9 cellular contexts compared by ENCODE assay signal in the genomic region with DNA sequence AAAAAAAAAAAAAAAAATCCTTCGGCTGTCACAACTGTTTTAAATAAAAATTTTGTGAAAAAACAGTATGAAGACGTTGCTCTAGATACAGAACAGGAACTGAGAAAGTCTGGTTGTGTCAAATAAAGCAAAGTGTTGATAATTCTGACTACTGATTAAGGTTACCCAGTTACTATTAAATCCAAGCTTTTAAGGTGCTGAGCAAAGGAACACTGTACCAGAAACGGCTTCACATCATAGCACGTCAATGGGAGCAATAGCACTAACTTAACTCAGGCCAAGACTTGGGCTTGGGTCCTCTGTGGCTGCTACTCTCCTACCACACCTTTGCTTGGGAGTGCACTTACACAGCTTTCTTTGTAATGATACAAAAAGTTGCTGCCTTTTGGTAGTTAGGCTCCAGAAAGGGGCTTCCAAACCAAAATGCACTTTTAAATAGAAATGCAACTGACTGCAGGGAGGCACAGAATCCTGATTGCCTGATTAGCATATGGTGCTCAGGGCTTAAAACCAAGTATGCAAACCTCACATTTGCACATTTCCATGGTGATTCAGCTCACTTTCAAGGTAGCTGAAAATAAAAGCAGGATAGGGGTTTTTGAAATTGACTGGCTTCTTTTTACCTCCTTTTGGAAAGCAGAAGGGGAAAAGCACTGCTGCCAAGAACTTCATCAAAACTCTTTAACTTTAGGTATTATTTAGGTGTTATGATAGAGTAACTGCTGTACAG. TPM values are rescaled to one million over a fixed set of nuclear protein-coding genes. Genes with fewer than 3 reads are reported as not detected.
A peak's percentile ranks its signal among the peaks of the same experiment; 100 is the strongest.
DNase-seq lines count a peak whose midpoint lies in the region; ATAC-seq, FAIRE-seq and TF ChIP-seq lines count a peak whose summit lies in the region.
"Had no signal": no experiment of that assay in that cellular context is flagged by ENCODE, and none has a peak within 500 bp of the region (broad histone marks: within the 10 kb centered on the region; RNA-seq: fewer than 3 reads in every experiment).

No MANE protein-coding gene starts in this region.

- intact Hi-C loops in PC-9 (cut with micrococcal nuclease; ENCODE audit: unreplicated experiment), result no loop called here
- intact Hi-C loops in endothelial cell of umbilical vein (cut with micrococcal nuclease), result no loop called here

- peaks cover 94% of the 10 kb centered on the region for H3K79me2 ChIP-seq in PC-9 (ENCODE audit: low read depth)
- peaks cover 60% of the 10 kb centered on the region for H3K79me2 ChIP-seq in endothelial cell of umbilical vein (ENCODE audit: control insufficient read depth, insufficient read depth, low read length)

- no peak for FAIRE-seq in endothelial cell of umbilical vein (lab: Jason Lieb, UNC)

- dilution Hi-C loops in endothelial cell of umbilical vein (cut with MboI; ENCODE audit: extremely low pct_ligation_motif_present, low sequenced_read_pairs), result loop anchor here (10.0 kb wide), 1 partner anchor 92 kb away; no protein-coding TSS in a partner anchor

- DNase-seq in GM06990 (ENCODE audit: extremely low read depth, insufficient read length) (no peak), PC-9 (no peak), endothelial cell of umbilical vein (ENCODE audit: low read depth, low spot score) (no peak), mucosa of gallbladder (ENCODE audit: low spot score) (no peak), cerebellar nuclear complex (lab: John Stamatoyannopoulos, UW) (no peak)

- H3K27ac ChIP-seq in PC-9 (peak overlapping the region; percentile 93), endothelial cell of umbilical vein (ENCODE audit: insufficient read depth, low read depth, low read length) (no peak overlapping the region), rectal smooth muscle tissue (ENCODE audit: low read depth, low read length) (peak overlapping the region; percentile 43)

- BruUV-seq in PC-9 (replicated peaks; lab: Mats Ljungman, UMichigan) (no TSS peak), endothelial cell of umbilical vein (replicated peaks; lab: Mats Ljungman, UMichigan) (no TSS peak)

- peaks cover 97% of the 10 kb centered on the region for H3F3A ChIP-seq in PC-9 (ENCODE audit: insufficient read depth, low read depth)

- ATAC-seq in HG03045 (IDR thresholded peaks at IDR 0.05; ENCODE audit: unreplicated experiment), result no peak
- no peak for ATAC-seq in HG03108 (IDR thresholded peaks at IDR 0.05; ENCODE audit: unreplicated experiment)

- H3K36me3 ChIP-seq in GM06990 (ENCODE audit: control insufficient read depth, insufficient read depth, low read length) (peaks cover 21% of the 10 kb centered on the region), PC-9 (ENCODE audit: low read depth) (peaks cover 56% of the 10 kb centered on the region), endothelial cell of umbilical vein (ENCODE audit: control insufficient read depth in 2 of 2, extremely low read depth in 1 of 2, insufficient read depth in 2 of 2, low read length in 2 of 2) (peaks cover 17 to 37% of the 10 kb centered on the region in 2 experiments), rectal smooth muscle tissue (ENCODE audit: control insufficient read depth, insufficient read depth, low read length) (peaks cover 30% of the 10 kb centered on the region)

- H2AFZ ChIP-seq in PC-9, result no peak overlapping the region
- no peak overlapping the region for H2AFZ ChIP-seq in endothelial cell of umbilical vein (ENCODE audit: low read depth, low read length)

- H3K4me2 ChIP-seq in PC-9 (peak overlapping the region; percentile 5; the same call in 1 of the 2 replicates), endothelial cell of umbilical vein (ENCODE audit: insufficient read depth, low read length) (no peak overlapping the region)

- H3K4me3 ChIP-seq in GM06990 (replicated peaks; ENCODE audit: low read depth, low read length), result peak overlapping the region; percentile 23; the same call in 1 of the 2 replicates
- H3K4me3 ChIP-seq in PC-9, result peak overlapping the region; percentile 17; the same call in 1 of the 2 replicates
- H3K4me3 ChIP-seq in endothelial cell of umbilical vein (replicated peaks in 1 of 3; ENCODE audit: insufficient read depth in 1 of 3, low read depth in 1 of 3, low read length in 3 of 3), result no peak overlapping the region
- H3K4me3 ChIP-seq in rectal smooth muscle tissue (ENCODE audit: low read length), result peak overlapping the region; percentile 45

- H3K9ac ChIP-seq in endothelial cell of umbilical vein (replicated peaks; ENCODE audit: extremely low read depth, insufficient read depth, low read length), result no peak overlapping the region
- H3K9ac ChIP-seq in rectal smooth muscle tissue (ENCODE audit: low read length), result no peak overlapping the region

- no peaks in the 10 kb centered on the region for H3K9me1 ChIP-seq in endothelial cell of umbilical vein (replicated peaks; ENCODE audit: control insufficient read depth, extremely low read depth, insufficient read depth, low read length)

- no peak for TF ChIP-seq CTCF in GM06990 (IDR thresholded peaks at IDR 0.05; ENCODE audit: insufficient read depth, low read length, poor library complexity, severe bottlenecking)
- no peak for TF ChIP-seq CTCF in PC-9 (conservative IDR thresholded peaks at IDR 0.05)
- no peak for TF ChIP-seq CTCF in endothelial cell of umbilical vein (IDR thresholded peaks at IDR 0.05; ENCODE audit: extremely low read depth in 1 of 2, insufficient read depth in 1 of 2, low read depth in 1 of 2, low read length in 2 of 2)

- no peaks in the 10 kb centered on the region for H3K9me2 ChIP-seq in PC-9 (ENCODE audit: insufficient read depth)

- no peaks in the 10 kb centered on the region for H3K9me3 ChIP-seq in PC-9 (ENCODE audit: insufficient read depth, low read depth)
- no peaks in the 10 kb centered on the region for H3K9me3 ChIP-seq in endothelial cell of umbilical vein (replicated peaks; ENCODE audit: control insufficient read depth, insufficient read depth, low read length)

- no peaks in the 10 kb centered on the region for H3K27me3 ChIP-seq in GM06990 (replicated peaks; ENCODE audit: control insufficient read depth, insufficient read depth, low read length)
- H3K27me3 ChIP-seq in PC-9 (ENCODE audit: insufficient read depth, low read depth), result no peaks in the 10 kb centered on the region
- H3K27me3 ChIP-seq in endothelial cell of umbilical vein (ENCODE audit: control insufficient read depth in 2 of 2, insufficient read depth in 2 of 2, low read length in 2 of 2), result no peaks in the 10 kb centered on the region
- no peaks in the 10 kb centered on the region for H3K27me3 ChIP-seq in rectal smooth muscle tissue (ENCODE audit: control insufficient read depth, insufficient read depth, low read length)

- peaks cover 77% of the 10 kb centered on the region for H3K4me1 ChIP-seq in PC-9 (replicated peaks; ENCODE audit: insufficient read depth)
- peaks cover 47% of the 10 kb centered on the region for H3K4me1 ChIP-seq in endothelial cell of umbilical vein (ENCODE audit: control insufficient read depth, extremely low read depth, insufficient read depth, low read length)
- H3K4me1 ChIP-seq in rectal smooth muscle tissue (ENCODE audit: control insufficient read depth, insufficient read depth, low read length), result peaks cover 34% of the 10 kb centered on the region

- POLR2A ChIA-PET in PC-9 (lab: Charles Lee; ENCODE audit: unreplicated experiment), result interaction anchor here (0.6 to 0.8 kb wide), 4 partner anchors 14 to 311 kb away, joined by 3 to 9 read pairs (median 6); no protein-coding TSS in a partner anchor
- POLR2A ChIA-PET in endothelial cell of umbilical vein (lab: Charles Lee), result interaction anchor here (1.0 to 1.7 kb wide), 5 partner anchors 12 to 48 kb away, joined by 3 to 4 read pairs (median 4); no protein-coding TSS in a partner anchor

- peak; percentile 55 for TF ChIP-seq POLR2A in endothelial cell of umbilical vein (IDR thresholded peaks at IDR 0.05; ENCODE audit: low read depth, low read length)

- CTCF ChIA-PET in PC-9 (lab: Charles Lee) (interaction anchor here (0.7 kb wide), 1 partner anchor 201 kb away, joined by 3 read pairs; no protein-coding TSS in a partner anchor), endothelial cell of umbilical vein (lab: Charles Lee) (interaction anchor here (10.3 to 13.4 kb wide), 2 partner anchors 11 to 47 kb away, joined by 147 to 184 read pairs; no protein-coding TSS in a partner anchor)

- H4K20me1 ChIP-seq in PC-9 (ENCODE audit: insufficient read depth) (peaks cover 58% of the 10 kb centered on the region), endothelial cell of umbilical vein (replicated peaks; ENCODE audit: control insufficient read depth, extremely low read depth, insufficient read depth, low read length) (peaks cover 34% of the 10 kb centered on the region)

RNA-seq across cellular contexts. Expression of a gene that starts 6.3 kb away (rescaled TPM):
- total RNA-seq in PC-9 (2021) (145 and 178 TPM in 2 replicates), endothelial cell of umbilical vein (186 and 212 TPM in 2 replicates), mucosa of gallbladder (231 TPM)
- polyA plus RNA-seq in endothelial cell of umbilical vein, result 63.9 and 87.3 TPM in 2 replicates
- 71.3 and 83.7 TPM in 2 replicates for polyA plus RNA-seq in endothelial cell of umbilical vein (2011; cell fraction: cytosol; rRNA removed)
- 334 and 381 TPM in 2 replicates for polyA plus RNA-seq in endothelial cell of umbilical vein (2011; cell fraction: nucleus; rRNA removed)
- 120 and 171 TPM in 2 replicates for polyA plus RNA-seq in endothelial cell of umbilical vein (2012)
- 129 and 158 TPM in 2 replicates for polyA minus RNA-seq in endothelial cell of umbilical vein
- 105 TPM for polyA minus RNA-seq in endothelial cell of umbilical vein (2011; cell fraction: cytosol; rRNA and poly(A)+ RNA removed)
- 263 and 290 TPM in 2 replicates for polyA minus RNA-seq in endothelial cell of umbilical vein (2011; cell fraction: nucleus; rRNA and poly(A)+ RNA removed)

RNA-seq across cellular contexts. Expression of a gene that starts 23.9 kb away (rescaled TPM):
- total RNA-seq in PC-9 (2021), result 67.9 and 76.7 TPM in 2 replicates
- 0.37 and 0.73 TPM in 2 replicates for total RNA-seq in endothelial cell of umbilical vein
- polyA plus RNA-seq in endothelial cell of umbilical vein, result 0.96 and 1.0 TPM in 2 replicates
- polyA plus RNA-seq in endothelial cell of umbilical vein (2011; cell fraction: cytosol; rRNA removed), result 0.67 and 0.75 TPM in 2 replicates
- polyA plus RNA-seq in endothelial cell of umbilical vein (2011; cell fraction: nucleus; rRNA removed), result 0.63 and 0.74 TPM in 2 replicates
- 3.0 and 3.6 TPM in 2 replicates for polyA plus RNA-seq in endothelial cell of umbilical vein (2012)
- 2.5 and 4.0 TPM in 2 replicates for polyA minus RNA-seq in endothelial cell of umbilical vein
- polyA minus RNA-seq in endothelial cell of umbilical vein (2011; cell fraction: cytosol; rRNA and poly(A)+ RNA removed), result 2.8 TPM
- 0.58 TPM in 1 of 2 replicates, not detected in the other for polyA minus RNA-seq in endothelial cell of umbilical vein (2011; cell fraction: nucleus; rRNA and poly(A)+ RNA removed)
- total RNA-seq in mucosa of gallbladder, result 17.2 TPM

RNA-seq across cellular contexts. Expression of a gene that starts 56.3 kb away (rescaled TPM):
- 229 and 263 TPM in 2 replicates for total RNA-seq in PC-9 (2021)
- total RNA-seq in endothelial cell of umbilical vein, result 155 and 162 TPM in 2 replicates
- 30.5 and 32.4 TPM in 2 replicates for polyA plus RNA-seq in endothelial cell of umbilical vein
- 111 and 131 TPM in 2 replicates for polyA plus RNA-seq in endothelial cell of umbilical vein (2011; cell fraction: cytosol; rRNA removed)
- 42.8 and 60.9 TPM in 2 replicates for polyA plus RNA-seq in endothelial cell of umbilical vein (2011; cell fraction: nucleus; rRNA removed)
- polyA plus RNA-seq in endothelial cell of umbilical vein (2012), result 83.2 and 112 TPM in 2 replicates
- 20.8 and 22.0 TPM in 2 replicates for polyA minus RNA-seq in endothelial cell of umbilical vein
- 45.0 TPM for polyA minus RNA-seq in endothelial cell of umbilical vein (2011; cell fraction: cytosol; rRNA and poly(A)+ RNA removed)
- 22.8 and 31.9 TPM in 2 replicates for polyA minus RNA-seq in endothelial cell of umbilical vein (2011; cell fraction: nucleus; rRNA and poly(A)+ RNA removed)
- 181 TPM for total RNA-seq in mucosa of gallbladder

RNA-seq across cellular contexts. Expression of a gene that starts 57.5 kb away (rescaled TPM):
- total RNA-seq in PC-9 (2021) (0.94 and 2.1 TPM in 2 replicates), endothelial cell of umbilical vein (not detected in 2 replicates), mucosa of gallbladder (1.1 TPM)
- polyA plus RNA-seq in endothelial cell of umbilical vein, result not detected in 2 replicates
- not detected in 2 replicates for polyA plus RNA-seq in endothelial cell of umbilical vein (2011; cell fraction: cytosol; rRNA removed)
- not detected in 2 replicates for polyA plus RNA-seq in endothelial cell of umbilical vein (2011; cell fraction: nucleus; rRNA removed)
- not detected in 2 replicates for polyA plus RNA-seq in endothelial cell of umbilical vein (2012)
- polyA minus RNA-seq in endothelial cell of umbilical vein, result 0.42 TPM in 1 of 2 replicates, not detected in the other
- polyA minus RNA-seq in endothelial cell of umbilical vein (2011; cell fraction: cytosol; rRNA and poly(A)+ RNA removed), result not detected
- not detected in 2 replicates for polyA minus RNA-seq in endothelial cell of umbilical vein (2011; cell fraction: nucleus; rRNA and poly(A)+ RNA removed)
- total RNA-seq: glomerular endothelial cell had no signal

Comparison
In these comparisons a context has a peak if more than half of its experiments do, and no peak if none do; other contexts are left out.
1. H3K4me3 ChIP-seq: peak in GM06990 (single experiment), PC-9 (single experiment) and rectal smooth muscle tissue (single experiment); none in endothelial cell of umbilical vein (0 of 3).
2. RNA of a gene that starts 23.9 kb away (total RNA-seq): 67.9 to 76.7 TPM in PC-9 and 17.2 TPM in mucosa of gallbladder (single experiment); 0.37 to 0.73 TPM in endothelial cell of umbilical vein; every median in the first group is over 10 times any median in the second.